Comparison of ENCODE assay signal across 1 cellular context in genomic region chr7:73622527-73622908, GRCh38.
TF ChIP-seq lines count a peak whose summit lies in the region.

No MANE protein-coding gene starts in this region.

TF ChIP-seq in WTC11, 78 proteins besides CTCF, POLR2A, EP300 and RAD21 (continued from another document):
- TF ChIP-seq AFF4 (CRISPR knock-in tag; IDR thresholded peaks at IDR 0.05; ENCODE audit: borderline replicate concordance) (no peak), MAX (CRISPR knock-in tag; IDR thresholded peaks at IDR 0.05) (no peak), ZNF219 (CRISPR knock-in tag; IDR thresholded peaks at IDR 0.05; ENCODE audit: borderline replicate concordance) (no peak), ZNF263 (CRISPR knock-in tag; IDR thresholded peaks at IDR 0.05; ENCODE audit: low read depth) (no peak), NFATC4 (CRISPR knock-in tag; IDR thresholded peaks at IDR 0.05) (no peak), ZBTB21 (CRISPR knock-in tag; IDR thresholded peaks at IDR 0.05; ENCODE audit: borderline replicate concordance) (no peak), NR3C1 (CRISPR knock-in tag; conservative IDR thresholded peaks at IDR 0.05; ENCODE audit: low read depth) (no peak), AR (CRISPR knock-in tag; IDR thresholded peaks at IDR 0.05) (no peak), IRF1 (CRISPR knock-in tag; IDR thresholded peaks at IDR 0.05) (no peak)
